ENCODE assay signal across 1 cellular context in the genomic region with DNA sequence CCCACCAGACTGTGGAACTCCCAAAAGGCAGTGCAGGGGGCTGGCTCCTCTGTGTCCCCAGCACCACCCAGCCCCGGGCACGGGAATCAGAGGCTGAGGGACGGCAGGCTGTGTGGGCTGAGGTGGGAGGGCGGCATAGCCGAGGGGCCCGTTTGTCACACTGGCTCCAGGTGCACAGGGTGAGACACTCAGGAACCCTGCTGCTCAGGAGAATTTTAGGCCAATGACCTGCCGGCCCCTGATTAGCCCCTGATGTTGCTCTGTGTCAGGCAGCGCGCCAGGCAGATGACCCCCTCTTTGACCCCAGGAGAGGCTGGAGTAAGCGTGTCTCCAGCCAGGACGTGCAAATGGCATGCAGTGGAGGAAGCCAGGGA.
TF ChIP-seq lines count a peak whose summit lies in the region.

No MANE protein-coding gene starts in this region.

TF ChIP-seq in SK-N-SH treated with all-trans-retinoic acid at 6 μM for 48 hours, 23 proteins besides CTCF, POLR2A, EP300 and RAD21:
- TF ChIP-seq ESRRG (CRISPR knock-in tag; IDR thresholded peaks at IDR 0.05): no peak
- TF ChIP-seq, protein P1, sequence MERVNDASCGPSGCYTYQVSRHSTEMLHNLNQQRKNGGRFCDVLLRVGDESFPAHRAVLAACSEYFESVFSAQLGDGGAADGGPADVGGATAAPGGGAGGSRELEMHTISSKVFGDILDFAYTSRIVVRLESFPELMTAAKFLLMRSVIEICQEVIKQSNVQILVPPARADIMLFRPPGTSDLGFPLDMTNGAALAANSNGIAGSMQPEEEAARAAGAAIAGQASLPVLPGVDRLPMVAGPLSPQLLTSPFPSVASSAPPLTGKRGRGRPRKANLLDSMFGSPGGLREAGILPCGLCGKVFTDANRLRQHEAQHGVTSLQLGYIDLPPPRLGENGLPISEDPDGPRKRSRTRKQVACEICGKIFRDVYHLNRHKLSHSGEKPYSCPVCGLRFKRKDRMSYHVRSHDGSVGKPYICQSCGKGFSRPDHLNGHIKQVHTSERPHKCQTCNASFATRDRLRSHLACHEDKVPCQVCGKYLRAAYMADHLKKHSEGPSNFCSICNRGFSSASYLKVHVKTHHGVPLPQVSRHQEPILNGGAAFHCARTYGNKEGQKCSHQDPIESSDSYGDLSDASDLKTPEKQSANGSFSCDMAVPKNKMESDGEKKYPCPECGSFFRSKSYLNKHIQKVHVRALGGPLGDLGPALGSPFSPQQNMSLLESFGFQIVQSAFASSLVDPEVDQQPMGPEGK (CRISPR knock-in tag; IDR thresholded peaks at IDR 0.05; ENCODE audit: borderline replicate concordance): no peak
- no peak for TF ChIP-seq ZFP3 (CRISPR knock-in tag; IDR thresholded peaks at IDR 0.05)
- TF ChIP-seq, protein P2, sequence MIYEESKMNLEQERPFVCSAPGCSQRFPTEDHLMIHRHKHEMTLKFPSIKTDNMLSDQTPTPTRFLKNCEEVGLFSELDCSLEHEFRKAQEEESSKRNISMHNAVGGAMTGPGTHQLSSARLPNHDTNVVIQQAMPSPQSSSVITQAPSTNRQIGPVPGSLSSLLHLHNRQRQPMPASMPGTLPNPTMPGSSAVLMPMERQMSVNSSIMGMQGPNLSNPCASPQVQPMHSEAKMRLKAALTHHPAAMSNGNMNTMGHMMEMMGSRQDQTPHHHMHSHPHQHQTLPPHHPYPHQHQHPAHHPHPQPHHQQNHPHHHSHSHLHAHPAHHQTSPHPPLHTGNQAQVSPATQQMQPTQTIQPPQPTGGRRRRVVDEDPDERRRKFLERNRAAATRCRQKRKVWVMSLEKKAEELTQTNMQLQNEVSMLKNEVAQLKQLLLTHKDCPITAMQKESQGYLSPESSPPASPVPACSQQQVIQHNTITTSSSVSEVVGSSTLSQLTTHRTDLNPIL (CRISPR knock-in tag; IDR thresholded peaks at IDR 0.05; ENCODE audit: low read depth): no peak
- TF ChIP-seq RARB (CRISPR knock-in tag; IDR thresholded peaks at IDR 0.05): no peak
